In the genomic region with DNA sequence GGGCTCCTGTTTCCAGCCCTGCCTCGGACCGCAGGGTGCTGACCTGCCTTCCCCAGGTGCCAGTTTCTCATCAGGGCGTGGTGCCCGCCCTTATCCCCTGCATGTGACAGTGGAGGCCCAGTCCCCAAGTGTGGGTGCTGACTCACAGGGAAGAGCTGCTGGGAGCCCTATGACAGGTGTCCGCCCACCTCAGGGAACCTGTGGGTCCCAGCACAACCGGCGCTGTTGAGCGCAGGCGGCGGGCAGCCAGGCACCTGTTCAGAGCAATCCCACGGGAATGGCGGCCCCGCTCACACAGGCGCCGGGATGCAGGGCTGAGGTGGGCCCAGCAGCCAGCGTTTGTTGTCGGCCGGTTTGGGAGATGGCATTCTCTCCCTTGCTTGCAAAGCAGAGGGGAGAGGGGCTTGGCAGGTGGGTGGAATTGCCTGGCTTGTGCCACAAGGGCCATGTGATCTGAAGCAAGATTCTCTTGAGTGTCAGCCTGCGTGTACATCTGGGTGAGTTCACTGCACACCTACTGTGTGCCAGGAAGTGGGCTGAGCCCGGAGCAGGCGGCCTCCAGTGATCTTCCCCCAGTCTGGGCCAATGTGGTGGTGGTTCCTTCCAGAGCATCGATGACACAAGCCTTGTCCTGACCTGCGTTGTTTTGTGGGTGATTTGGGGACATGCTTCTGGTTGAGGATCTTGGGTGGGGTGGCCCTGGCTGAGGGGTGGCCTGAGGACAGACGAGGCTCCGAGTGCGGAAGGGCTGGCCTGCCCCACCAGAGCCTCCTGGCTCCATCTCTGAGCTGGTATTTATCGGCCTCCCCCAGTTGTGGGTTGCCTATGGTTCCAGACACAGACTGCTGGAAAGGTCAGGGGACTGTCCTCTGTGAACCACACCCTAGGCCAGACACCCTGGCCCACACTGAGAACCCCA, we compare ENCODE assay signal across 1 cellular context.
TF ChIP-seq lines count a peak whose summit lies in the region.

No MANE protein-coding gene starts in this region.

TF ChIP-seq in HepG2, 621 proteins besides CTCF, POLR2A, EP300 and RAD21 (continued from another document):
- TF ChIP-seq, protein P1, sequence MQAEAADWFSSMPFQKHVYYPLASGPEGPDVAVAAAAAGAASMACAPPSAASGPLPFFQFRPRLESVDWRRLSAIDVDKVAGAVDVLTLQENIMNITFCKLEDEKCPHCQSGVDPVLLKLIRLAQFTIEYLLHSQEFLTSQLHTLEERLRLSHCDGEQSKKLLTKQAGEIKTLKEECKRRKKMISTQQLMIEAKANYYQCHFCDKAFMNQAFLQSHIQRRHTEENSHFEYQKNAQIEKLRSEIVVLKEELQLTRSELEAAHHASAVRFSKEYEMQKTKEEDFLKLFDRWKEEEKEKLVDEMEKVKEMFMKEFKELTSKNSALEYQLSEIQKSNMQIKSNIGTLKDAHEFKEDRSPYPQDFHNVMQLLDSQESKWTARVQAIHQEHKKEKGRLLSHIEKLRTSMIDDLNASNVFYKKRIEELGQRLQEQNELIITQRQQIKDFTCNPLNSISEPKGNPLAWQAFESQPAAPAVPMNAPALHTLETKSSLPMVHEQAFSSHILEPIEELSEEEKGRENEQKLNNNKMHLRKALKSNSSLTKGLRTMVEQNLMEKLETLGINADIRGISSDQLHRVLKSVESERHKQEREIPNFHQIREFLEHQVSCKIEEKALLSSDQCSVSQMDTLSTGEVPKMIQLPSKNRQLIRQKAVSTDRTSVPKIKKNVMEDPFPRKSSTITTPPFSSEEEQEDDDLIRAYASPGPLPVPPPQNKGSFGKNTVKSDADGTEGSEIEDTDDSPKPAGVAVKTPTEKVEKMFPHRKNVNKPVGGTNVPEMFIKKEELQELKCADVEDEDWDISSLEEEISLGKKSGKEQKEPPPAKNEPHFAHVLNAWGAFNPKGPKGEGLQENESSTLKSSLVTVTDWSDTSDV (CRISPR knock-in tag; IDR thresholded peaks at IDR 0.05): no peak
- TF ChIP-seq YY1 (IDR thresholded peaks at IDR 0.05; ENCODE audit: insufficient read depth, insufficient replicate concordance, low read depth, low read length) (no peak), RBFOX2 (IDR thresholded peaks at IDR 0.05; ENCODE audit: low read depth, low read length) (0 out of 2 replicates have a peak, but pooled peaks have one; percentile 27)
TF ChIP-seq in HepG2: peak in this region for 2.
